19 cellular contexts compared by ENCODE assay signal in genomic region chr5:135107986-135108385, GRCh38.
DNase-seq lines count a peak whose midpoint lies in the region; ATAC-seq, FAIRE-seq and TF ChIP-seq lines count a peak whose summit lies in the region.
"Had no signal": no experiment of that assay in that cellular context is flagged by ENCODE, and none has a peak within 500 bp of the region (broad histone marks: within the 10 kb centered on the region; RNA-seq: fewer than 3 reads in every experiment).

No MANE protein-coding gene starts in this region.

- no peaks in the 10 kb centered on the region for H3K9me3 ChIP-seq in sigmoid colon
- H3K9me3 ChIP-seq: BLaER1, HAP-1 had no signal

- H3K27me3 ChIP-seq in sigmoid colon = no peaks in the 10 kb centered on the region
- H3K27me3 ChIP-seq: BLaER1 had no signal

- H3K36me3 ChIP-seq in sigmoid colon = no peaks in the 10 kb centered on the region
- H3K36me3 ChIP-seq: BLaER1, HAP-1 had no signal

- FAIRE-seq in HTR-8/SVneo (lab: Jason Lieb, UNC) = no peak
- FAIRE-seq: GM12878, GM19239, H1 had no signal

- DNase-seq in cardiac septum (ENCODE audit: low spot score) (peak; percentile 5), left ventricle myocardium superior (no peak), RWPE1 (ENCODE audit: low spot score) (no peak), sigmoid colon (peak; percentile 33), HTR-8/SVneo (ENCODE audit: insufficient read length, low spot score) (no peak), DMS153 treated with DMSO at 0.1 percent for 48 hours (lab: John Stamatoyannopoulos, UW; ENCODE audit: unreplicated experiment) (no peak)
- DNase-seq in stimulated activated CD4-positive, alpha-beta T cell treated with anti-CD3 and anti-CD28 coated beads, Interleukin-2, amount 100 ng/mL, for 24 hours = no peak
- DNase-seq: 8988T; Calu3; CD8-positive, alpha-beta T cell; DMS53; DND-41; EL had no signal

- TF ChIP-seq POLR2A in sigmoid colon (IDR thresholded peaks at IDR 0.05) = no peak

- CTCF ChIA-PET in RWPE1 (lab: Yijun Ruan, JAX) = no interaction called here

- POLR2A ChIA-PET in RWPE1 (lab: Yijun Ruan, JAX; ENCODE audit: low non-redundant PET) = no interaction called here

- intact Hi-C loops in cardiac septum (cut with DNase I) (no loop called here), left ventricle myocardium superior (cut with micrococcal nuclease) (no loop called here), sigmoid colon (cut with DNase I) (no loop called here)

- no peak for ATAC-seq in left ventricle myocardium superior
- ATAC-seq: CD8-positive, alpha-beta T cell; GM12878 had no signal

- WGBS in sigmoid colon, 2 donors = 86 to 92% methylated on average over 3 of the region's 3 CpGs

- H3K4me3 ChIP-seq in sigmoid colon = no peak overlapping the region
- H3K4me3 ChIP-seq: BLaER1, GM12878, HAP-1 had no signal

- H3K4me1 ChIP-seq in sigmoid colon = no peaks in the 10 kb centered on the region
- H3K4me1 ChIP-seq: BLaER1 had no signal

- peak overlapping the region; percentile 70 for H3K27ac ChIP-seq in RWPE1
- H3K27ac ChIP-seq in sigmoid colon = no peak overlapping the region
- H3K27ac ChIP-seq: BLaER1, HL-60 had no signal

- no peak for TF ChIP-seq EP300 in sigmoid colon (IDR thresholded peaks at IDR 0.05)

- TF ChIP-seq CTCF in RWPE1 (conservative IDR thresholded peaks at IDR 0.05; ENCODE audit: low read depth) = no peak
- TF ChIP-seq CTCF in sigmoid colon (IDR thresholded peaks at IDR 0.05) = no peak

Comparison
In these comparisons a context has a peak if more than half of its experiments do, and no peak if none do; other contexts are left out.
1. DNase-seq: peak in cardiac septum (single experiment) and sigmoid colon (single experiment); none in left ventricle myocardium superior (single experiment), RWPE1 (single experiment), stimulated activated CD4-positive, alpha-beta T cell treated with anti-CD3 and anti-CD28 coated beads, Interleukin-2, amount 100 ng/mL, for 24 hours (0 of 2), HTR-8/SVneo (single experiment) and DMS153 treated with DMSO at 0.1 percent for 48 hours (single experiment).